8 cellular contexts compared by ENCODE assay signal in the genomic region with DNA sequence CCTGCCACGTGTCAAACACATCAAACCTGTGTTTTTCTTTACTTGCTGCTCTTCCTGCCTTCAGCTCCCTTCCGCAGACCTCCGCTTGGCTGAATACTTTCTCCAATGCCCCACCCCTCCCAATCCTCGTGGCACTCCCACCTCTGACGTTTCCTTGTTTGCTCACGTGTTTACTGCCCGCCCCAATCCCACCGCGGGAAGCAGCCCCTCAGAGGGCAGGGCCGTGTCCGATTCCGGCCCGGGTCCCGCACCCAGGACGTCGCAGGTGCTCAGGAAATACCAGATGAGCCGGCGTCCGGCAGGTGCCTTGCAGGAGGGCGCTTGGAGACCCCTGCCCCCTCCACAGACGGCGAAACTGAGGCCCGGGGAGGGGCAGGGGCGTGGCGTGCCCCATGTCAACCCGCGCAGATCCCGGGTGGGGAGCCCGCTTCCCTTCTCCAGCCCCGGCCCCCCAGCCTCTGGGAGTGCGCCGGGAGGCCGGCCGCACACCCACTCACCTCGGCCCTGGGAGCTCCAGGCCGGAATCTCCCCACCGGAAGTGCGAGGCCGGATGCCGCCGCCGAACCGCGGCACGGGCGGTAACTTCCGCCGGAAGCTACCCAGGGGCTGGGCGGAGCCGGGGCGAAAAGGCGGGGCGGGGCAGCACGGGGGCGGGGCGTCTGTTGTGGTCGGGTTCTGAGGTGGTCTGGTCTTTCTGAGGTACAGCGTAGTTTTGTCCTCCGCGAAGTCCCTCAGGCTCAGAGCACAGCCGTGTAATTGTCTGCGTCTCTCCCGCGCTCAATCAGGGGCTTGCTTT. TPM values are rescaled to one million over a fixed set of nuclear protein-coding genes. Genes with fewer than 3 reads are reported as not detected.
DNase-seq lines count a peak whose midpoint lies in the region; ATAC-seq, FAIRE-seq and TF ChIP-seq lines count a peak whose summit lies in the region.

No MANE protein-coding gene starts in this region.

- peak overlapping the region; percentile 99 for H3K9ac ChIP-seq in fibroblast of lung (ENCODE audit: insufficient read depth, low read length)

- peak overlapping the region; percentile 100 for H3K4me2 ChIP-seq in fibroblast of lung (ENCODE audit: extremely low read depth, insufficient read depth, low read length)

- POLR2A ChIA-PET in naive thymus-derived CD4-positive, alpha-beta T cell (lab: Charles Lee): interaction anchor here (1.0 to 5.1 kb wide), 17 partner anchors 8 to 473 kb away, joined by 3 to 69 read pairs (median 6); a partner anchor contains a TSS

- H3K79me2 ChIP-seq in fibroblast of lung (ENCODE audit: control insufficient read depth, insufficient read depth, low read length): peaks cover 21% of the 10 kb centered on the region

- no peaks in the 10 kb centered on the region for H3K9me3 Mint-ChIP-seq in activated T-helper 17 cell treated with anti-CD3 and anti-CD28 coated beads, Interleukin-2, amount 50 U/mL, for 72 hours
- H3K9me3 Mint-ChIP-seq in naive thymus-derived CD4-positive, alpha-beta T cell: peaks cover 0 to 1% (median 0%) of the 10 kb centered on the region in 11 donors
- no peaks in the 10 kb centered on the region for H3K9me3 Mint-ChIP-seq in stimulated activated effector memory CD8-positive, alpha-beta T cell treated with anti-CD3 and anti-CD28 coated beads, Interleukin-12 subunit alpha, Interleukin-12 subunit beta, amount 100 ng/mL, for 72 hours

- H3K27ac Mint-ChIP-seq in activated T-helper 17 cell treated with anti-CD3 and anti-CD28 coated beads, Interleukin-2, amount 50 U/mL, for 72 hours: peak overlapping the region; percentile 77
- H3K27ac Mint-ChIP-seq in naive thymus-derived CD4-positive, alpha-beta T cell: peak overlapping the region; percentile 77 to 98 (median 95)
- H3K27ac Mint-ChIP-seq in stimulated activated effector memory CD8-positive, alpha-beta T cell treated with anti-CD3 and anti-CD28 coated beads, Interleukin-12 subunit alpha, Interleukin-12 subunit beta, amount 100 ng/mL, for 72 hours: peak overlapping the region; percentile 78

- ATAC-seq in GM21526 (IDR thresholded peaks at IDR 0.05; ENCODE audit: low FRiP score, unreplicated experiment): peak; percentile 62
- ATAC-seq in activated T-helper 17 cell treated with anti-CD3 and anti-CD28 coated beads, Interleukin-2, amount 50 U/mL, for 72 hours (replicated peaks): peak; percentile 79
- ATAC-seq in naive thymus-derived CD4-positive, alpha-beta T cell: peak; percentile 87
- ATAC-seq in stimulated activated effector memory CD8-positive, alpha-beta T cell treated with anti-CD3 and anti-CD28 coated beads, Interleukin-12 subunit alpha, Interleukin-12 subunit beta, amount 100 ng/mL, for 72 hours: peak; percentile 85

- H3K27me3 Mint-ChIP-seq in activated T-helper 17 cell treated with anti-CD3 and anti-CD28 coated beads, Interleukin-2, amount 50 U/mL, for 72 hours: no peaks in the 10 kb centered on the region
- no peaks in the 10 kb centered on the region for H3K27me3 Mint-ChIP-seq in naive thymus-derived CD4-positive, alpha-beta T cell

- CTCF ChIA-PET in naive thymus-derived CD4-positive, alpha-beta T cell (lab: Charles Lee): interaction anchor here (0.7 kb wide), 1 partner anchor 44 kb away, joined by 4 read pairs; no protein-coding TSS in a partner anchor

- TF ChIP-seq RAD21 in Ishikawa (IDR thresholded peaks at IDR 0.05; ENCODE audit: low read depth): no peak

- peaks cover 3% of the 10 kb centered on the region for H3K4me1 ChIP-seq in fibroblast of lung (ENCODE audit: control insufficient read depth, extremely low read depth, insufficient read depth, low read length)
- H3K4me1 ChIP-seq in naive thymus-derived CD4-positive, alpha-beta T cell (ENCODE audit: control insufficient read depth in 2 of 2, insufficient read depth in 2 of 2, low read length in 2 of 2): peaks cover 60 to 67% of the 10 kb centered on the region in 2 donors

- intact Hi-C loops in naive thymus-derived CD4-positive, alpha-beta T cell (cut with micrococcal nuclease): loop anchor here (1.0 to 10.0 kb wide), 13 partner anchors 21 to 991 kb away; a partner anchor contains a TSS

- peaks cover 74% of the 10 kb centered on the region for H3K36me3 Mint-ChIP-seq in activated T-helper 17 cell treated with anti-CD3 and anti-CD28 coated beads, Interleukin-2, amount 50 U/mL, for 72 hours (ENCODE audit: low read depth)
- H3K36me3 Mint-ChIP-seq in naive thymus-derived CD4-positive, alpha-beta T cell: peaks cover 0 to 38% (median 25%) of the 10 kb centered on the region in 5 donors
- H3K36me3 Mint-ChIP-seq in stimulated activated effector memory CD8-positive, alpha-beta T cell treated with anti-CD3 and anti-CD28 coated beads, Interleukin-12 subunit alpha, Interleukin-12 subunit beta, amount 100 ng/mL, for 72 hours: peaks cover 63% of the 10 kb centered on the region

- no peaks in the 10 kb centered on the region for H3K27me3 ChIP-seq in fibroblast of lung (ENCODE audit: control insufficient read depth, insufficient read depth, low read length)
- H3K27me3 ChIP-seq in naive thymus-derived CD4-positive, alpha-beta T cell (ENCODE audit: control insufficient read depth in 2 of 2, insufficient read depth in 2 of 2, low read length in 2 of 2): no peaks in the 10 kb centered on the region

- H3K4me3 ChIP-seq in fibroblast of lung (replicated peaks in 1 of 4; ENCODE audit: control extremely low read depth in 1 of 4, insufficient read depth in 1 of 4, low read depth in 3 of 4, low read length in 4 of 4): peak overlapping the region; percentile 90 to 99 (median 94)
- H3K4me3 ChIP-seq in naive thymus-derived CD4-positive, alpha-beta T cell (ENCODE audit: low read length): peak overlapping the region; percentile 95

- H3K4me3 Mint-ChIP-seq in activated T-helper 17 cell treated with anti-CD3 and anti-CD28 coated beads, Interleukin-2, amount 50 U/mL, for 72 hours: peak overlapping the region; percentile 81
- peak overlapping the region; percentile 89 to 98 (median 92) for H3K4me3 Mint-ChIP-seq in naive thymus-derived CD4-positive, alpha-beta T cell
- peak overlapping the region; percentile 81 for H3K4me3 Mint-ChIP-seq in stimulated activated effector memory CD8-positive, alpha-beta T cell treated with anti-CD3 and anti-CD28 coated beads, Interleukin-12 subunit alpha, Interleukin-12 subunit beta, amount 100 ng/mL, for 72 hours

- TF ChIP-seq EP300 in Ishikawa (IDR thresholded peaks at IDR 0.05; ENCODE audit: borderline replicate concordance): no peak

- peaks cover 19% of the 10 kb centered on the region for H3K36me3 ChIP-seq in fibroblast of lung (ENCODE audit: control insufficient read depth, insufficient read depth, low read length)
- H3K36me3 ChIP-seq in naive thymus-derived CD4-positive, alpha-beta T cell (ENCODE audit: control insufficient read depth in 2 of 3, insufficient read depth in 3 of 3, low read length in 3 of 3): peaks cover 0 to 27% (median 4%) of the 10 kb centered on the region in 3 experiments

- DNase-seq in D721Med (ENCODE audit: insufficient read length, low spot score): peak; percentile 88
- peak; percentile 92 for DNase-seq in RPMI7951 (ENCODE audit: low read depth)
- peak; percentile 86 to 90 for DNase-seq in fibroblast of lung (ENCODE audit: low read depth in 2 of 2)
- DNase-seq in naive thymus-derived CD4-positive, alpha-beta T cell: peak; percentile 80 to 91 (median 85)
- peak; percentile 82 to 93 for DNase-seq in stimulated activated effector memory CD8-positive, alpha-beta T cell treated with anti-CD3 and anti-CD28 coated beads, Interleukin-12 subunit alpha, Interleukin-12 subunit beta, amount 100 ng/mL, for 72 hours (ENCODE audit: low spot score in 2 of 2)

- TF ChIP-seq CTCF in D721Med (IDR thresholded peaks at IDR 0.05; ENCODE audit: insufficient read depth, missing control alignments) (no peak), fibroblast of lung (conservative IDR thresholded peaks at IDR 0.05 in 1 of 2, IDR thresholded peaks at IDR 0.05 in 1 of 2; ENCODE audit: low read depth in 1 of 2, low read length in 2 of 2) (no peak)

- H3K4me1 Mint-ChIP-seq in activated T-helper 17 cell treated with anti-CD3 and anti-CD28 coated beads, Interleukin-2, amount 50 U/mL, for 72 hours: peaks cover 59% of the 10 kb centered on the region
- peaks cover 54 to 91% (median 73%) of the 10 kb centered on the region in 7 donors for H3K4me1 Mint-ChIP-seq in naive thymus-derived CD4-positive, alpha-beta T cell
- H3K4me1 Mint-ChIP-seq in stimulated activated effector memory CD8-positive, alpha-beta T cell treated with anti-CD3 and anti-CD28 coated beads, Interleukin-12 subunit alpha, Interleukin-12 subunit beta, amount 100 ng/mL, for 72 hours: peaks cover 68% of the 10 kb centered on the region

- no peak for FAIRE-seq in D721Med (lab: Jason Lieb, UNC)

- H3K27ac ChIP-seq in fibroblast of lung (ENCODE audit: insufficient read depth, low read length): peak overlapping the region; percentile 98
- H3K27ac ChIP-seq in naive thymus-derived CD4-positive, alpha-beta T cell (ENCODE audit: low read depth, low read length): peak overlapping the region; percentile 99

- no peaks in the 10 kb centered on the region for H4K20me1 ChIP-seq in fibroblast of lung (ENCODE audit: control insufficient read depth, extremely low read depth, insufficient read depth, low read length)

- H2AFZ ChIP-seq in fibroblast of lung (ENCODE audit: low read length): peak overlapping the region; percentile 79

- H3K9me3 ChIP-seq in fibroblast of lung (ENCODE audit: control insufficient read depth, insufficient read depth, low read depth, low read length): no peaks in the 10 kb centered on the region
- no peaks in the 10 kb centered on the region for H3K9me3 ChIP-seq in naive thymus-derived CD4-positive, alpha-beta T cell (ENCODE audit: control insufficient read depth in 2 of 3, low read length in 3 of 3)

RNA-seq across cellular contexts. Expression of a gene that starts 42.3 kb away (rescaled TPM):
- 34.3 and 41.2 TPM in 2 replicates for total RNA-seq in RPMI7951 (2014; rRNA removed; shearing (Covaris generic))
- 10 to 100 TPM; 54.6 to 57.2 TPM for total RNA-seq in activated T-helper 17 cell treated with anti-CD3 and anti-CD28 coated beads, Interleukin-2, amount 50 U/mL, for 72 hours
- total RNA-seq in fibroblast of lung: 36.2 and 43.8 TPM in 2 replicates
- 33.7 and 36.9 TPM in 2 replicates for polyA plus RNA-seq in fibroblast of lung
- 26.3 and 28.4 TPM in 2 replicates for polyA plus RNA-seq in fibroblast of lung (2012)
- polyA minus RNA-seq in fibroblast of lung (ENCODE audit: low replicate concordance): 76.3 and 87.8 TPM in 2 replicates
- total RNA-seq in naive thymus-derived CD4-positive, alpha-beta T cell: 100 to 1,000 TPM in 1 of 5 experiments, 10 to 100 TPM in 4; 50.8 to 104 (median 52.3) TPM
- polyA plus RNA-seq in naive thymus-derived CD4-positive, alpha-beta T cell: 10 to 100 TPM; 35.6 to 67.4 TPM

RNA-seq across cellular contexts. Expression of a gene that starts 55.8 kb away (rescaled TPM):
- total RNA-seq in RPMI7951 (2014; rRNA removed; shearing (Covaris generic)): not detected in 2 replicates
- not detected for total RNA-seq in activated T-helper 17 cell treated with anti-CD3 and anti-CD28 coated beads, Interleukin-2, amount 50 U/mL, for 72 hours
- total RNA-seq in fibroblast of lung: not detected in 2 replicates
- polyA plus RNA-seq in fibroblast of lung: not detected in 2 replicates
- polyA plus RNA-seq in fibroblast of lung (2012): not detected in 2 replicates
- polyA minus RNA-seq in fibroblast of lung (ENCODE audit: low replicate concordance): not detected in 2 replicates
- not detected for total RNA-seq in naive thymus-derived CD4-positive, alpha-beta T cell
- not detected for polyA plus RNA-seq in naive thymus-derived CD4-positive, alpha-beta T cell

Comparison
In these comparisons a context has a peak if more than half of its experiments do, and no peak if none do; other contexts are left out.
1. Peak in every context shown above with its lines: DNase-seq, ATAC-seq, H3K4me3 ChIP-seq and H3K27ac ChIP-seq.